Comparison of ENCODE assay signal across 22 cellular contexts in the genomic region with DNA sequence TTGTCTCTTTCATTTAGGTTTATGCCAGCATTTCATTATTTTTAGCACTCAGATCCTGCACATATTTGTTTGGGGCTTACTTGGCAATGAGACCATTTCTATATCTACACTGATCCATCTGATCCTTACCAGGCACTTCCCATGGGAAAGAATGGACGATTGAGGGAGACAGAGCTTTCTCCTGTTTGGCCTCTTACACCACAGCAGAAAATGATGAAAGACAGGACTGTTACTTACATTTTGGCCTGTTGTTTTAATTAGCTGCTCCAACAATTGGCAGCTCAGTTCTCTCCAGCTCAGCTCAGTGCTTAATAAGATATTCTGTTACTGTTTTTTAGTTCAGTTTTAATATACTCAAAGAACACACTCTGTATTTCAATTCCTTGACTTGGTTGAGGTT.
"Had no signal": no experiment of that assay in that cellular context is flagged by ENCODE, and none has a peak within 500 bp of the region (broad histone marks: within the 10 kb centered on the region; RNA-seq: fewer than 3 reads in every experiment).

No MANE protein-coding gene starts in this region.

- H3K27ac ChIP-seq: colonic mucosa, foreskin keratinocyte, spleen, uterus had no signal

- H3K4me3 ChIP-seq: colonic mucosa, lung, spleen, uterus had no signal

- DNase-seq: activated CD4-positive, alpha-beta memory T cell treated with anti-CD3 and anti-CD28 coated beads, Interleukin-2, amount 10 ng/mL, durations not matched to agents 7 days and 5 days; activated CD4-positive, alpha-beta T cell treated with anti-CD3 and anti-CD28 coated beads for 1 hour; activated CD4-positive, alpha-beta T cell treated with anti-CD3 and anti-CD28 coated beads, Interleukin-2, amount 10 ng/mL, durations not matched to agents 7 days and 5 days; activated CD8-positive, alpha-beta memory T cell treated with anti-CD3 and anti-CD28 coated beads, Interleukin-2, amount 50 U/mL, for 48 hours; activated gamma-delta T cell treated with Interleukin-2 at 50 U/mL for 16 hours; activated naive CD4-positive, alpha-beta T cell treated with anti-CD3 and anti-CD28 coated beads, Interleukin-2, amount 50 U/mL, for 16 hours; activated T-cell treated with anti-CD3 and anti-CD28 coated beads, Interleukin-2, amount 50 U/mL, for 4 hours; colonic mucosa; effector memory CD4-positive, alpha-beta T cell; foreskin keratinocyte; kidney glomerular epithelial cell; naive B cell; nucleus accumbens; posterior cingulate gyrus; right cardiac atrium; spleen; T-helper 2 cell; uterus had no signal

- H3K9me3 ChIP-seq: colonic mucosa, uterus had no signal

- H3K27me3 ChIP-seq: colonic mucosa, foreskin keratinocyte, spleen, uterus had no signal

- H3K4me1 ChIP-seq: colonic mucosa, foreskin keratinocyte, uterus had no signal

- H3K36me3 ChIP-seq: colonic mucosa, spleen, uterus had no signal

- ATAC-seq: activated T-cell treated with anti-CD3 and anti-CD28 coated beads, Interleukin-2, amount 50 U/mL, for 4 hours; activated T-helper 17 cell treated with anti-CD3 and anti-CD28 coated beads, Interleukin-2, amount 50 U/mL, for 72 hours; foreskin keratinocyte; left lobe of liver; right cardiac atrium; WTC11 had no signal
